8 cellular contexts compared by ENCODE assay signal in the genomic region with DNA sequence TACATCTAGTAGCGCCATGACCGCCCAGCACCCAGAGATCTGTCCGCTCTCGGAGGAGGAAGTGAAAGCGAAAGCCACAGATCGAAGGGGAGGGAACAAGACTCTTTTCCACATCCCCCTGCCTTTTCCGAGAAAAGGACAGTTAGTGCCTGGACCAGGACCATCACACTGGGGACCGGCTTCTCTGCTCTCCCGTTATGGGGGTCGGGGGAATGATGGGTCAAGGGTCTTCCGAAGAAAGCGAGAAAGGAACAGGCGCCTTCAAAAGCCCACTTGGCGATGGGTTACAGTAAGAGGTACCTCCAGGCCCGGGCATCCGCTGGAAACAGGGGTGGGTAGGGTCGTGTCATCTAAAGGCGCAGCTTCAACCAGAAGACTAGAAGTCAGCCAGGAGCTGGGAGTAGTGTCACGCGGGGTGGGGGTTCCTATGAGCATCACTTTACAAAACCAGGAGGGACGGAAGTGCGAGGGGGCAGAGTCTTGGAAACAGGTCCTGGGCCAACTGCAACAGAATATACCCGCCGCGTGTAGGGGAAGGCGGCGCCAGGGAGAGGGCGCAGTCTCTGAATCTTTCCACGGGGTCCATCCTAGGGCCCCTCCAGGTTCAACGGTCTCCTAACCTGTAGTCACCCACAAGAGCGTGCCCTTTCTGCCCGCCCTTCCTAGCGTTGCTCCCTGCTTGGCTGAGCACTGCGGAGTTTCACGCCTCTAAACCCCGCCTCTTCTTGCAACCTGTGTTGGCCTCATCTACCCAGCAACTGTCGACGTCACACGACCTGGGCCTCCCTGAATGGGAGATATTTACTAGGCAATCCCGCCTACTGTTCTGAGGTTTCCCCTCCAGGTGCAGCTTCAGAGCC. TPM values are rescaled to one million over a fixed set of nuclear protein-coding genes. Genes with fewer than 3 reads are reported as not detected.
A peak's percentile ranks its signal among the peaks of the same experiment; 100 is the strongest.
DNase-seq lines count a peak whose midpoint lies in the region; ATAC-seq and TF ChIP-seq lines count a peak whose summit lies in the region.

A gene (minus strand): TSS at position 69 of the 860 bp plus-strand sequence. CDS start 51 bp downstream, at position 18.

- 0 to 1% (median 0%) methylated on average over 32 to 40 of the region's 40 CpGs for WGBS in spleen, 5 donors

- peak; percentile 71 for DNase-seq in AG09309 (ENCODE audit: low read depth)
- peak; percentile 98 for DNase-seq in NCI-H345 (lab: John Stamatoyannopoulos, UW)
- DNase-seq in activated CD4-positive, CD25-positive, alpha-beta regulatory T cell (lab: John Stamatoyannopoulos, UW): peak; percentile 94 to 96 (median 95)
- DNase-seq in caudate nucleus (lab: John Stamatoyannopoulos, UW): peak in 60 of 61 donors; percentile 39 to 97 (median 88)
- DNase-seq in iris pigment epithelial cell (ENCODE audit: low read depth): peak; percentile 94
- DNase-seq in spleen: peak; percentile 99

- H3K4me3 ChIP-seq in AG09309 (ENCODE audit: control insufficient read depth, low read depth, low read length): peak within 1 kb of the TSS; percentile 65
- peak within 1 kb of the TSS; percentile 67 to 92 (median 84) for H3K4me3 ChIP-seq in spleen

- peaks cover 0 to 76% (median 65%) of the 10 kb centered on the region in 6 donors for H3K36me3 ChIP-seq in spleen

- peak within 1 kb of the TSS; percentile 91 for H3K27ac ChIP-seq in caudate nucleus (ENCODE audit: low read depth, low read length)
- peak within 1 kb of the TSS; percentile 94 to 100 (median 99) for H3K27ac ChIP-seq in spleen

- H3K27me3 ChIP-seq in spleen (replicated peaks in 1 of 7): no peaks in the 10 kb centered on the region

- TF ChIP-seq CTCF in AG09309 (IDR thresholded peaks at IDR 0.05; ENCODE audit: control insufficient read depth, insufficient read depth, low read depth, low read length, missing control alignments) (peak; percentile 22), spleen (IDR thresholded peaks at IDR 0.05 in 8 of 11, conservative IDR thresholded peaks at IDR 0.05 in 3 of 11) (peak in 6 of 11 experiments; percentile 6 to 48 (median 36))

- H3K9me3 ChIP-seq in spleen: no peaks in the 10 kb centered on the region

- ATAC-seq in GM19023 (IDR thresholded peaks at IDR 0.05; ENCODE audit: unreplicated experiment) (peak; percentile 70), HG03196 (IDR thresholded peaks at IDR 0.05; ENCODE audit: unreplicated experiment) (peak; percentile 71)

- H3K4me1 ChIP-seq in spleen: peaks cover 66 to 89% (median 85%) of the 10 kb centered on the region in 6 donors

- intact Hi-C loops in spleen (cut with DNase I; ENCODE audit: low total_unique reads): no loop called here

- peak; percentile 63 to 92 (median 72) for TF ChIP-seq POLR2A in spleen (IDR thresholded peaks at IDR 0.05)

RNA-seq across cellular contexts. Expression of the gene that starts here (rescaled TPM):
- 100 to 1,000 TPM; 109 to 156 (median 147) TPM for total RNA-seq in spleen
- 100 to 1,000 TPM; 248 to 288 (median 279) TPM for polyA plus RNA-seq in spleen

Comparison
In these comparisons a context has a peak if more than half of its experiments do, and no peak if none do; other contexts are left out.
1. Peak in every context shown above with its lines: DNase-seq, ATAC-seq, H3K4me3 ChIP-seq and H3K27ac ChIP-seq.